Comparison of ENCODE assay signal across 7 cellular contexts in the genomic region with DNA sequence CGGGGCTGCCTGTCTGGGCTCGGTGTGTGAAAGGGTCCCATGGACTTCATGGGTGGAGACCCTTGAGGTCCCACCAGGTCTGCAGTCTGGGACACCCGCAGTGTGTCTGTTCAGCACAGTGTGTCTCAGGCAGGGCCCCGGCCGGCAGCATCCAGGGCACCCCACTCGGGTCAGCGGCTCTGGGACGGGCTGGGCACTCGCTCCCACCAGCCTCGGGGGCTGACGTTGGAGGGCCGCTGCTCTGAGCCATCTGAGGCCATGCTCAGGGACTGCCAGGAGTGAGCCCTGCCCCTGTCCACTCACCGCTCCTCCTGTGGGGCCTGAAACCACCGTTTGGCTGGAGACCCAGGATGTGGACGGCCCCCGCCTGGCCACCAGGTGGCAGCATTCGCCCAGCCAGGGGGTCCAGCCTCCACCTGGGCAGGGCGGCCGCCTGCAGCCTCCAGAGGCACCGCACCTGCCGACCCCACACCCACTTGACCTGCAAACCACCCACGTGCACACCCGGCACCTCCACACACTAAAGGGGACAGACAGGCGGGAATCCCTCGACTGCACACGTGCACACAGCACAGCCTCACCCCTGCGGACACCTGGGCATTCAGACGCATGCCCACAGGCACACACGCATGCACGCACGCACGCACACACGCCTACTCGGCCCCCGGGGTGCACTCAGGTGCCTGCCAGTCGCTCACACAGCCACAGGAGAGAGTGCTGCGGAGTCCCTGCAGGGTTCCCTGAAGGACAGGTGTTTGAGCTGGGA. TPM values are rescaled to one million over a fixed set of nuclear protein-coding genes. Genes with fewer than 3 reads are reported as not detected.
DNase-seq lines count a peak whose midpoint lies in the region; ATAC-seq, FAIRE-seq and TF ChIP-seq lines count a peak whose summit lies in the region.

No MANE protein-coding gene starts in this region.

- peaks cover 86% of the 10 kb centered on the region for H3K27me3 ChIP-seq in KMS-11 (ENCODE audit: insufficient read depth, low read depth)

- intact Hi-C loops in Right ventricle myocardium inferior (cut with DNase I) = loop anchor here (1.0 to 2.0 kb wide), 2 partner anchors 84 to 120 kb away; no protein-coding TSS in a partner anchor
- intact Hi-C loops in posterior vena cava (cut with DNase I) = loop anchor here in 1 of 2 donors (5.0 kb wide), 1 partner anchor 84 kb away; no protein-coding TSS in a partner anchor

- TF ChIP-seq CTCF in KMS-11 (conservative IDR thresholded peaks at IDR 0.05; ENCODE audit: low read depth, low read length) = peak; percentile 81

- DNase-seq in GM12891 (ENCODE audit: insufficient read length, low spot score) (peak; percentile 100), SK-N-DZ (ENCODE audit: low spot score) (peak; percentile 79), Right ventricle myocardium inferior (ENCODE audit: missing footprints) (peak; percentile 87), posterior vena cava (ENCODE audit: low spot score) (peak; percentile 91)
- peak; percentile 83 for DNase-seq in activated naive CD4-positive, alpha-beta T cell treated with Interleukin-2 at 50 U/mL for 16 hours

- peak; percentile 98 for FAIRE-seq in GM12891 (lab: Jason Lieb, UNC)

- H4K20me1 ChIP-seq in KMS-11 (ENCODE audit: insufficient read depth) = no peaks in the 10 kb centered on the region

- no peaks in the 10 kb centered on the region for H3K36me3 ChIP-seq in KMS-11 (ENCODE audit: insufficient read depth)

- no peak overlapping the region for H3K4me3 ChIP-seq in KMS-11 (IDR thresholded peaks at IDR 0.05; ENCODE audit: insufficient read depth, low read depth, low read length)

- H2AFZ ChIP-seq in KMS-11 (ENCODE audit: low read depth) = no peak overlapping the region

- TF ChIP-seq POLR2A in GM12891 (IDR thresholded peaks at IDR 0.05; ENCODE audit: low read depth, low read length) = no peak

- no peaks in the 10 kb centered on the region for H3K79me2 ChIP-seq in KMS-11 (ENCODE audit: insufficient read depth, low read depth)

- H3K27ac ChIP-seq in KMS-11 = no peak overlapping the region

- H3K4me2 ChIP-seq in KMS-11 = no peak overlapping the region

- H3K9ac ChIP-seq in KMS-11 = no peak overlapping the region

- ATAC-seq in Right ventricle myocardium inferior (peak; percentile 84), HG03342 (IDR thresholded peaks at IDR 0.05; ENCODE audit: unreplicated experiment) (no peak)

- no peaks in the 10 kb centered on the region for H3K4me1 ChIP-seq in KMS-11 (ENCODE audit: low read depth, poor library complexity, severe bottlenecking)

TF ChIP-seq in GM12891, 5 proteins besides CTCF, POLR2A, EP300 and RAD21:
- TF ChIP-seq TAF1 (IDR thresholded peaks at IDR 0.05; ENCODE audit: low read depth, low read length) (no peak), PAX5 (IDR thresholded peaks at IDR 0.05; ENCODE audit: insufficient read depth, low read length, severe bottlenecking) (no peak)
TF ChIP-seq in GM12891: peak in this region for 0.

RNA-seq across cellular contexts. Expression of gene ZFPM1, which starts 10.1 kb away (rescaled TPM):
- 0.87 TPM for polyA plus RNA-seq in GM12891 (2012; ENCODE audit: low read depth, missing spikeins)
- polyA plus RNA-seq in SK-N-DZ (2014; cell fraction: cytosol; rRNA removed) = 2.1 and 2.4 TPM in 2 replicates
- polyA plus RNA-seq in SK-N-DZ (2014; cell fraction: nucleus; rRNA removed) = 1.6 and 3.0 TPM in 2 replicates
- total RNA-seq in Right ventricle myocardium inferior (4.1 TPM), posterior vena cava (1 to 10 TPM; 4.0 to 4.3 TPM)
